9 cellular contexts compared by ENCODE assay signal in the genomic region with DNA sequence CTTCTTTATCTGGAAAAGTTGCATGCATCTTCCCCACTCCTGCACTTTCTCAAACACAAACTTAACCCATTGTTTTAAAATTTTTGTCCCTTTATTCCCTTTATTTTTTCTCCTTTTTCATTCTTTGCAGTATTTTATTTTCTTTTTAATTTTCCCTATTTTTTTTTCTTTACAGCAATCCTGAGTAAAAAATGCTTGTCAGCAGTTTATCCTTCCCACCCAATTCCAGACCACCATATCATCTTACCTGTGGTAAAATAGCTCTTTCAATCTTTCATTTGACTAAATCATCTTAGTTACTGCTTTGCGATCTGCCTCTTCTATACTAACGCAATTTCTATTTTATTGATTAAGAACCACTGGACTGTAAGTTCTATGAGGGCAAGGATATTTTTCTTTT.
"Had no signal": no experiment of that assay in that cellular context is flagged by ENCODE, and none has a peak within 500 bp of the region (broad histone marks: within the 10 kb centered on the region; RNA-seq: fewer than 3 reads in every experiment).

No MANE protein-coding gene starts in this region.

- DNase-seq: GM23248, GOT3, H7, HFFc6, KG1 had no signal

- H3K9me3 Mint-ChIP-seq: IgD-negative memory B cell had no signal

- H3K27me3 Mint-ChIP-seq: IgD-negative memory B cell had no signal

- H3K4me3 Mint-ChIP-seq: HFFc6, IgD-negative memory B cell had no signal

- H2AFZ ChIP-seq: GM23248 had no signal

- H3K36me3 Mint-ChIP-seq: IgD-negative memory B cell had no signal

- H3K9ac ChIP-seq: GM23248 had no signal

- H3K4me1 ChIP-seq: HAP-1 had no signal

- H3K27ac ChIP-seq: GM23248, HL-60 had no signal

- H3K9me3 ChIP-seq: HAP-1 had no signal

- H3K4me1 Mint-ChIP-seq: IgD-negative memory B cell had no signal

- ATAC-seq: HCT116 had no signal

- H3K36me3 ChIP-seq: HAP-1 had no signal

- H3K4me3 ChIP-seq: GM23248, HAP-1 had no signal

- H3K27ac Mint-ChIP-seq: HFFc6 had no signal
